In genomic region chr7:135204271-135204872, GRCh38 we compare ENCODE assay signal across 18 cellular contexts. TPM values are rescaled to one million over a fixed set of nuclear protein-coding genes. Genes with fewer than 3 reads are reported as not detected.
DNase-seq lines count a peak whose midpoint lies in the region; ATAC-seq, FAIRE-seq and TF ChIP-seq lines count a peak whose summit lies in the region.
"Had no signal": no experiment of that assay in that cellular context is flagged by ENCODE, and none has a peak within 500 bp of the region (broad histone marks: within the 10 kb centered on the region; RNA-seq: fewer than 3 reads in every experiment).

No MANE protein-coding gene starts in this region.

- TF ChIP-seq RAD21 in K562 (CRISPR knock-in tag; conservative IDR thresholded peaks at IDR 0.05 in 1 of 2, IDR thresholded peaks at IDR 0.05 in 1 of 2), result no peak

- no peak overlapping the region for H3K27ac ChIP-seq in K562 (ENCODE audit: extremely low read depth, low read depth, low read length)

- CTCF ChIA-PET in K562 (lab: Yijun Ruan, JAX; ENCODE audit: low intra/inter-chr PET ratio), result no interaction called here

- no peak for TF ChIP-seq CTCF in Loucy (conservative IDR thresholded peaks at IDR 0.05; ENCODE audit: low read length)
- TF ChIP-seq CTCF in K562 (IDR thresholded peaks at IDR 0.05 in 2 of 3, conservative IDR thresholded peaks at IDR 0.05 in 1 of 3; ENCODE audit: insufficient read depth in 2 of 3, low read depth in 1 of 3, low read length in 3 of 3), result no peak
- TF ChIP-seq CTCF in foreskin fibroblast (IDR thresholded peaks at IDR 0.05; ENCODE audit: low read depth, low read length), result no peak

- TF ChIP-seq EP300 in K562 (IDR thresholded peaks at IDR 0.05; ENCODE audit: low read length), result no peak

- no peak overlapping the region for H3K4me3 ChIP-seq in Loucy (ENCODE audit: low read length, poor library complexity, severe bottlenecking)
- H3K4me3 ChIP-seq in K562, result no peak overlapping the region
- no peak overlapping the region for H3K4me3 ChIP-seq in foreskin fibroblast (ENCODE audit: low read depth in 1 of 2, low read length in 2 of 2)

- no peak overlapping the region for H3K9ac ChIP-seq in Loucy (ENCODE audit: low read depth, low read length, poor library complexity, severe bottlenecking)
- H3K9ac ChIP-seq in K562 (ENCODE audit: insufficient read depth in 1 of 2, low read depth in 2 of 2, low read length in 2 of 2), result no peak overlapping the region

- H3K27me3 ChIP-seq in Loucy (ENCODE audit: insufficient read depth, low read length, poor library complexity, severe bottlenecking), result no peaks in the 10 kb centered on the region
- H3K27me3 ChIP-seq in K562 (ENCODE audit: control insufficient read depth in 2 of 2, insufficient read depth in 2 of 2, low read length in 2 of 2), result no peaks in the 10 kb centered on the region

- in situ Hi-C loops in K562 (cut with MboI), result no loop called here

- no TSS peak for BruUV-seq in K562 (replicated peaks; lab: Mats Ljungman, UMichigan)

- DNase-seq in K562 (ENCODE audit: extremely low read depth in 1 of 4, low spot score in 3 of 4) (no peak), foreskin fibroblast (peak; percentile 86 to 89), stromal cell of bone marrow (ENCODE audit: low read depth) (peak; percentile 30), NCI-H1694 treated with DMSO at 0.1 percent for 48 hours (lab: John Stamatoyannopoulos, UW) (no peak), GF-D8 (lab: John Stamatoyannopoulos, UW) (no peak)
- DNase-seq: activated CD4-positive, alpha-beta T cell treated with anti-CD3 and anti-CD28 coated beads, Interleukin-2, amount 50 U/mL, for 48 hours; amniotic stem cell; H9; NCI-H1417; NCI-H446 had no signal

- no peaks in the 10 kb centered on the region; the same call in 1 of the 2 replicates for H3K79me2 ChIP-seq in Loucy (ENCODE audit: insufficient read depth, low read length)
- no peaks in the 10 kb centered on the region for H3K79me2 ChIP-seq in K562 (ENCODE audit: control insufficient read depth, insufficient read depth, low read length)

- no peaks in the 10 kb centered on the region for H3F3A ChIP-seq in Loucy (ENCODE audit: low read depth)

- no peak for FAIRE-seq in K562 (lab: Jason Lieb, UNC)
- FAIRE-seq: GM12891, islet of Langerhans had no signal

- H3K4me1 ChIP-seq in Loucy (ENCODE audit: insufficient read depth, low read length, poor library complexity, severe bottlenecking) (peaks cover 18% of the 10 kb centered on the region), K562 (replicated peaks in 1 of 2; ENCODE audit: control insufficient read depth in 2 of 2, insufficient read depth in 2 of 2, low read length in 2 of 2) (peaks cover 7 to 17% of the 10 kb centered on the region in 2 experiments; a peak in 4 of 5 replicates)

- POLR2A ChIA-PET in K562 (lab: Yijun Ruan, JAX), result interaction anchor here (0.6 to 3.6 kb wide), 8 partner anchors 8 to 349 kb away, joined by 3 to 20 read pairs (median 3); no protein-coding TSS in a partner anchor

- no peaks in the 10 kb centered on the region for H3K9me3 ChIP-seq in Loucy (ENCODE audit: insufficient read depth, low read depth, low read length)
- H3K9me3 ChIP-seq in K562 (replicated peaks; ENCODE audit: control insufficient read depth, insufficient read depth, low read depth, low read length), result no peaks in the 10 kb centered on the region

- TF ChIP-seq POLR2A in K562 (conservative IDR thresholded peaks at IDR 0.05), result no peak

- no peaks in the 10 kb centered on the region for H3K9me1 ChIP-seq in K562 (ENCODE audit: control insufficient read depth, insufficient read depth, low read length)

- H4K20me1 ChIP-seq in Loucy (ENCODE audit: insufficient read depth, low read length, poor library complexity, severe bottlenecking) (no peaks in the 10 kb centered on the region), K562 (replicated peaks; ENCODE audit: control insufficient read depth, insufficient read depth, low read length) (no peaks in the 10 kb centered on the region)

- H2AFZ ChIP-seq in Loucy (ENCODE audit: low read length) (no peak overlapping the region), K562 (ENCODE audit: low read depth, low read length) (no peak overlapping the region)

- H3K4me2 ChIP-seq in Loucy (ENCODE audit: low read depth, low read length, poor library complexity, severe bottlenecking), result peak overlapping the region; percentile 16
- no peak overlapping the region for H3K4me2 ChIP-seq in K562 (ENCODE audit: insufficient read depth, low read length)

- H3K9me2 ChIP-seq in Loucy (replicated peaks; ENCODE audit: low read depth, low read length), result no peaks in the 10 kb centered on the region

- H3K36me3 ChIP-seq in Loucy (ENCODE audit: insufficient read depth, low read length) (no peaks in the 10 kb centered on the region), K562 (ENCODE audit: control insufficient read depth, insufficient read depth, low read length) (peaks cover 25% of the 10 kb centered on the region; the same call in 2 of the 3 replicates)

- 62% methylated on average over 9 of the region's 9 CpGs for WGBS in K562 (ENCODE audit: insufficient coverage, low coverage, missing lambda C conversion rate)

- intact Hi-C loops in K562 (cut with micrococcal nuclease), result no loop called here

- ATAC-seq in K562 (no peak), GM21526 (IDR thresholded peaks at IDR 0.05; ENCODE audit: low FRiP score, unreplicated experiment) (no peak)

RNA-seq across cellular contexts. Expression of gene WDR91, which starts 7.0 kb away (rescaled TPM):
- 28.4 and 48.4 TPM in 2 replicates for total RNA-seq in K562 (2011; cell fraction: chromatin; rRNA removed; ENCODE audit: low replicate concordance)
- 26.5 and 27.3 TPM in 2 replicates for total RNA-seq in K562 (2011; cell fraction: nucleolus; rRNA removed)
- 18.5 and 26.3 TPM in 2 replicates for total RNA-seq in K562 (2011; cell fraction: nucleoplasm; rRNA removed)
- total RNA-seq in K562 (2014; rRNA removed) (10.1 and 12.0 TPM in 2 replicates), K562 (2014; rRNA removed; fragmentation: Illumina TruSeq; extraction: Trizol) (4.9 and 5.8 TPM in 2 replicates), K562 (2015; rRNA removed; fragmentation: Illumina TruSeq; extraction: Trizol) (9.2 and 10.7 TPM in 2 replicates), K562 (2021) (12.1 and 18.2 TPM in 2 replicates)
- polyA plus RNA-seq in K562 (2011; rRNA removed) (12.9 and 15.0 TPM in 2 replicates), K562 (2014; fragmentation: Illumina TruSeq; extraction: Trizol) (7.7 and 9.8 TPM in 2 replicates), K562 (2014; fragmentation: Nextera tagmentation; extraction: Ambion mirVana) (1 to 10 TPM; 1.9 to 2.1 TPM), K562 (2014; rRNA removed) (11.9 and 17.4 TPM in 2 replicates)
- 18.4 and 21.1 TPM in 2 replicates for polyA plus RNA-seq in K562 (2011; cell fraction: cytosol; rRNA removed)
- polyA plus RNA-seq in K562 (2011; cell fraction: nucleus; rRNA removed), result 69.8 and 70.6 TPM in 2 replicates
- 8.7 and 11.6 TPM in 2 replicates for polyA plus RNA-seq in K562 (2012)
- polyA minus RNA-seq in K562 (2011; rRNA and poly(A)+ RNA removed), result 8.4 and 9.3 TPM in 2 replicates
- 8.6 and 9.1 TPM in 2 replicates for polyA minus RNA-seq in K562 (2011; cell fraction: cytosol; rRNA and poly(A)+ RNA removed)
- 15.2 and 24.0 TPM in 2 replicates for polyA minus RNA-seq in K562 (2011; cell fraction: nucleus; rRNA and poly(A)+ RNA removed)

RNA-seq across cellular contexts. Expression of gene STRA8, which starts 29.3 kb away (rescaled TPM):
- total RNA-seq in K562 (2011; cell fraction: chromatin; rRNA removed; ENCODE audit: low replicate concordance), result not detected in 2 replicates
- not detected in 2 replicates for total RNA-seq in K562 (2011; cell fraction: nucleolus; rRNA removed)
- total RNA-seq in K562 (2011; cell fraction: nucleoplasm; rRNA removed), result not detected in 2 replicates
- total RNA-seq in K562 (2014; rRNA removed), result not detected in 2 replicates
- total RNA-seq in K562 (2014; rRNA removed; fragmentation: Illumina TruSeq; extraction: Trizol), result not detected in 2 replicates
- not detected in 2 replicates for total RNA-seq in K562 (2015; rRNA removed; fragmentation: Illumina TruSeq; extraction: Trizol)
- not detected in 2 replicates for total RNA-seq in K562 (2021)
- polyA plus RNA-seq in K562 (2011; rRNA removed), result not detected in 2 replicates
- not detected in 2 replicates for polyA plus RNA-seq in K562 (2011; cell fraction: cytosol; rRNA removed)
- polyA plus RNA-seq in K562 (2011; cell fraction: nucleus; rRNA removed), result not detected in 2 replicates
- polyA plus RNA-seq in K562 (2012), result not detected in 2 replicates
- polyA plus RNA-seq in K562 (2014; fragmentation: Illumina TruSeq; extraction: Trizol), result not detected in 2 replicates
- not detected for polyA plus RNA-seq in K562 (2014; fragmentation: Nextera tagmentation; extraction: Ambion mirVana)
- polyA plus RNA-seq in K562 (2014; rRNA removed), result not detected in 2 replicates
- not detected in 2 replicates for polyA minus RNA-seq in K562 (2011; rRNA and poly(A)+ RNA removed)
- polyA minus RNA-seq in K562 (2011; cell fraction: cytosol; rRNA and poly(A)+ RNA removed), result not detected in 2 replicates
- polyA minus RNA-seq in K562 (2011; cell fraction: nucleus; rRNA and poly(A)+ RNA removed), result not detected in 2 replicates
- total RNA-seq: Daoy, glomerular endothelial cell, H9, myocyte had no signal
- polyA plus RNA-seq: CD14-positive monocyte had no signal

RNA-seq across cellular contexts. Expression of gene CYREN, which starts 33.9 kb away (rescaled TPM):
- total RNA-seq in K562 (2011; cell fraction: chromatin; rRNA removed; ENCODE audit: low replicate concordance), result 74.7 and 156 TPM in 2 replicates
- 93.6 and 122 TPM in 2 replicates for total RNA-seq in K562 (2011; cell fraction: nucleolus; rRNA removed)
- total RNA-seq in K562 (2011; cell fraction: nucleoplasm; rRNA removed), result 99.6 and 104 TPM in 2 replicates
- total RNA-seq in K562 (2014; rRNA removed) (108 and 116 TPM in 2 replicates), K562 (2014; rRNA removed; fragmentation: Illumina TruSeq; extraction: Trizol) (73.8 and 79.8 TPM in 2 replicates), K562 (2015; rRNA removed; fragmentation: Illumina TruSeq; extraction: Trizol) (94.7 and 97.3 TPM in 2 replicates), K562 (2021) (93.9 and 102 TPM in 2 replicates)
- polyA plus RNA-seq in K562 (2011; rRNA removed) (70.3 and 76.7 TPM in 2 replicates), K562 (2014; fragmentation: Illumina TruSeq; extraction: Trizol) (88.8 and 93.4 TPM in 2 replicates), K562 (2014; fragmentation: Nextera tagmentation; extraction: Ambion mirVana) (10 to 100 TPM; 13.9 to 25.5 TPM), K562 (2014; rRNA removed) (87.2 and 91.9 TPM in 2 replicates)
- 64.8 and 71.7 TPM in 2 replicates for polyA plus RNA-seq in K562 (2011; cell fraction: cytosol; rRNA removed)
- 63.9 and 68.6 TPM in 2 replicates for polyA plus RNA-seq in K562 (2011; cell fraction: nucleus; rRNA removed)
- 76.0 and 88.6 TPM in 2 replicates for polyA plus RNA-seq in K562 (2012)
- 91.4 and 96.8 TPM in 2 replicates for polyA minus RNA-seq in K562 (2011; rRNA and poly(A)+ RNA removed)
- 41.0 and 42.8 TPM in 2 replicates for polyA minus RNA-seq in K562 (2011; cell fraction: cytosol; rRNA and poly(A)+ RNA removed)
- polyA minus RNA-seq in K562 (2011; cell fraction: nucleus; rRNA and poly(A)+ RNA removed), result 68.5 and 107 TPM in 2 replicates

RNA-seq across cellular contexts. Expression of gene TMEM140, which starts 56.5 kb away (rescaled TPM):
- 0.37 and 0.60 TPM in 2 replicates for total RNA-seq in K562 (2011; cell fraction: chromatin; rRNA removed; ENCODE audit: low replicate concordance)
- 0.17 and 0.39 TPM in 2 replicates for total RNA-seq in K562 (2011; cell fraction: nucleolus; rRNA removed)
- total RNA-seq in K562 (2011; cell fraction: nucleoplasm; rRNA removed), result not detected in 2 replicates
- total RNA-seq in K562 (2014; rRNA removed), result 0.23 and 0.24 TPM in 2 replicates
- total RNA-seq in K562 (2014; rRNA removed; fragmentation: Illumina TruSeq; extraction: Trizol), result 0.15 and 0.22 TPM in 2 replicates
- 0.19 and 0.36 TPM in 2 replicates for total RNA-seq in K562 (2015; rRNA removed; fragmentation: Illumina TruSeq; extraction: Trizol)
- total RNA-seq in K562 (2021), result 0.29 and 0.33 TPM in 2 replicates
- polyA plus RNA-seq in K562 (2011; rRNA removed), result 0.03 TPM in 1 of 2 replicates, not detected in the other
- 0.04 TPM in 1 of 2 replicates, not detected in the other for polyA plus RNA-seq in K562 (2011; cell fraction: cytosol; rRNA removed)
- not detected in 2 replicates for polyA plus RNA-seq in K562 (2011; cell fraction: nucleus; rRNA removed)
- polyA plus RNA-seq in K562 (2012), result 12.5 and 24.1 TPM in 2 replicates
- polyA plus RNA-seq in K562 (2014; fragmentation: Illumina TruSeq; extraction: Trizol), result 0.15 and 0.19 TPM in 2 replicates
- polyA plus RNA-seq in K562 (2014; fragmentation: Nextera tagmentation; extraction: Ambion mirVana), result under 1 TPM; 0.35 to 0.82 TPM
- 0.11 TPM in 1 of 2 replicates, not detected in the other for polyA plus RNA-seq in K562 (2014; rRNA removed)
- polyA minus RNA-seq in K562 (2011; rRNA and poly(A)+ RNA removed), result 0.35 TPM in 1 of 2 replicates, not detected in the other
- not detected in 2 replicates for polyA minus RNA-seq in K562 (2011; cell fraction: cytosol; rRNA and poly(A)+ RNA removed)
- polyA minus RNA-seq in K562 (2011; cell fraction: nucleus; rRNA and poly(A)+ RNA removed), result 0.40 TPM in 1 of 2 replicates, not detected in the other
- total RNA-seq: H9 had no signal

Comparison
In these comparisons a context has a peak if more than half of its experiments do, and no peak if none do; other contexts are left out.
1. DNase-seq: peak in foreskin fibroblast (2 of 2) and stromal cell of bone marrow (single experiment); none in K562 (0 of 4), NCI-H1694 treated with DMSO at 0.1 percent for 48 hours (single experiment) and GF-D8 (single experiment).